ENCODE assay signal across 25 cellular contexts in the genomic region with DNA sequence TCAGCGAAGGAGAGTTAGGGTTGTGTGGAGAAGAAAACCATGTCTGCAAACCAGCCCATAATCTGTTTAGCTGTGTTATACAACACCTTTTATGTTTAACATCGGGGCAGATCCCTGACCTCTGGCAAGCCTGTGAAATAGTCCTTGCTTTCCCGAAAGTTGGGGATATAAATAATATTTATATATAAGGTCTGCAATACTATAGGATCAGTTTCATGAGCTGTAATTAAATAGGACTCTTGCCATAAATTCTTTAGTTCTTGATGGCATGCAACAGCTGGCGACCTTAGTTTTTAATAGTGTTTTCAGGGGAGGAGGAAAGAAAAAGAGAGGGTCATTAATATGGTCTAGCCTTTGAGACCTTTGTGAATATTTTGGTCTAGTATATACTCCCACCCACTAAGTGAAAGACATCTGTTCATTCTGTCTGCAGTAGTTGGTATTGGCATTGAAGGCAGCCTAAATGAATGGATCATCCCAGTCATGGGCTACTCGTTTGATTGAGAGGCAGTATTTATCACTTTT.
"Had no signal": no experiment of that assay in that cellular context is flagged by ENCODE, and none has a peak within 500 bp of the region (broad histone marks: within the 10 kb centered on the region; RNA-seq: fewer than 3 reads in every experiment).

No MANE protein-coding gene starts in this region.

- H3K4me3 ChIP-seq: esophagus squamous epithelium, lower lobe of right lung, neural progenitor cell, right lobe of liver, stomach, thyroid gland, vagina had no signal

- DNase-seq: cortex of kidney; effector memory CD8-positive, alpha-beta T cell; erythroblast; esophagus squamous epithelium; foreskin melanocyte; glutamatergic neuron; hypothalamus; immature natural killer cell; islet precursor cell; kidney glomerular epithelial cell; left colon; left ventricle myocardium superior; lower lobe of right lung; naive B cell; right lobe of liver; stimulated activated CD4-positive, alpha-beta T cell treated with anti-CD3 and anti-CD28 coated beads, Interleukin-2, amount 100 ng/mL, for 24 hours; stimulated activated CD4-positive, alpha-beta T cell treated with anti-CD3 and anti-CD28 coated beads, Interleukin-4, amount 100 ng/mL, for 24 hours; stimulated activated naive CD4-positive, alpha-beta T cell treated with Interleukin-2 at 50 U/mL for 16 hours; stomach; thyroid gland; trophoblast cell had no signal

- ATAC-seq: effector memory CD8-positive, alpha-beta T cell; left colon; left ventricle myocardium superior; lower lobe of right lung; natural killer cell treated with Interleukin-12 subunit alpha and Interleukin-12 subunit beta and Interleukin-15 and Interleukin-18, amount 100 ng/mL, for 72 hours; right lobe of liver; stimulated activated effector memory CD8-positive, alpha-beta T cell treated with anti-CD3 and anti-CD28 coated beads, Interleukin-12 subunit alpha, Interleukin-12 subunit beta, amount 100 ng/mL, for 72 hours had no signal
